22 cellular contexts compared by ENCODE assay signal in genomic region chr7:138513344-138513871, GRCh38. TPM values are rescaled to one million over a fixed set of nuclear protein-coding genes. Genes with fewer than 3 reads are reported as not detected.
DNase-seq lines count a peak whose midpoint lies in the region; ATAC-seq and TF ChIP-seq lines count a peak whose summit lies in the region.
"Had no signal": no experiment of that assay in that cellular context is flagged by ENCODE, and none has a peak within 500 bp of the region (broad histone marks: within the 10 kb centered on the region; RNA-seq: fewer than 3 reads in every experiment).

No MANE protein-coding gene starts in this region.

- H3K9me3 Mint-ChIP-seq in WTC11 = peaks cover 32% of the 10 kb centered on the region
- peaks cover 13% of the 10 kb centered on the region for H3K9me3 Mint-ChIP-seq in glutamatergic neuron (ENCODE audit: unreplicated experiment)
- peaks cover 14% of the 10 kb centered on the region for H3K9me3 Mint-ChIP-seq in neural crest cell

- H3K27ac Mint-ChIP-seq in WTC11 (no peak overlapping the region; the same call in 1 of the 2 replicates), glutamatergic neuron (ENCODE audit: unreplicated experiment) (peak overlapping the region; percentile 18), neural crest cell (ENCODE audit: unreplicated experiment) (peak overlapping the region; percentile 46)

- DNase-seq in WTC11 (ENCODE audit: low spot score) (no peak), glutamatergic neuron (no peak), neural crest cell (ENCODE audit: low read depth, low spot score) (no peak), mesenteric fat pad (ENCODE audit: low spot score) (no peak), amygdala (lab: John Stamatoyannopoulos, UW) (no peak), KBM-7 (no peak)
- DNase-seq: CD4-positive, CD25-positive, alpha-beta regulatory T cell; DMS153; GM23248; Karpas-422; MV-4-11; NCI-H1105 treated with DMSO at 0.1 percent for 48 hours; NCI-H2081; NCI-H2171; NCI-H345; NCI-H524; NCI-H774; NK-92 treated with Interleukin-12 subunit alpha and Interleukin-12 subunit beta, amount 100 ng/mL, for 24 hours had no signal

- POLR2A ChIA-PET in WTC11 (lab: Charles Lee) = no interaction called here

- in situ Hi-C loops in KBM-7 (cut with MboI; ENCODE audit: low pct_unique_long_range_greater_than_20kb, low sequenced_read_pairs) = no loop called here

- H3K27me3 Mint-ChIP-seq in WTC11 (ENCODE audit: low read depth) (no peaks in the 10 kb centered on the region), glutamatergic neuron (ENCODE audit: unreplicated experiment) (peaks cover 13% of the 10 kb centered on the region), neural crest cell (ENCODE audit: low read depth) (no peaks in the 10 kb centered on the region)
- H3K27me3 Mint-ChIP-seq: CD4-positive, CD25-positive, alpha-beta regulatory T cell; IgD-negative memory B cell had no signal

- peaks cover 93% of the 10 kb centered on the region for H3K36me3 Mint-ChIP-seq in WTC11
- peaks cover 26% of the 10 kb centered on the region for H3K36me3 Mint-ChIP-seq in glutamatergic neuron (ENCODE audit: unreplicated experiment)
- H3K36me3 Mint-ChIP-seq in neural crest cell (ENCODE audit: low read depth) = peaks cover 50% of the 10 kb centered on the region

- H3K4me3 Mint-ChIP-seq in WTC11 (no peak overlapping the region), glutamatergic neuron (ENCODE audit: unreplicated experiment) (no peak overlapping the region), neural crest cell (no peak overlapping the region)
- H3K4me3 Mint-ChIP-seq: CD4-positive, CD25-positive, alpha-beta regulatory T cell; IgD-negative memory B cell had no signal

- no peak for TF ChIP-seq CTCF in WTC11 (IDR thresholded peaks at IDR 0.05)
- TF ChIP-seq CTCF in glutamatergic neuron (IDR thresholded peaks at IDR 0.05; ENCODE audit: partially characterized antibody, unreplicated experiment) = no peak
- no peak for TF ChIP-seq CTCF in neural crest cell (conservative IDR thresholded peaks at IDR 0.05)

- CTCF ChIA-PET in WTC11 (lab: Charles Lee) = no interaction called here

- H3K4me1 Mint-ChIP-seq in WTC11 (0 out of 2 replicates have a peak, but pooled peaks cover 5% of the 10 kb centered on the region), glutamatergic neuron (ENCODE audit: low read depth, unreplicated experiment) (peaks cover 3% of the 10 kb centered on the region), neural crest cell (peaks cover 13% of the 10 kb centered on the region)

- no peak; the same call in 1 of the 2 replicates for ATAC-seq in WTC11
- ATAC-seq in HG03520 (IDR thresholded peaks at IDR 0.05; ENCODE audit: unreplicated experiment) = no peak
- ATAC-seq: HCT116, Panc1 had no signal

TF ChIP-seq in WTC11, 78 proteins besides CTCF, POLR2A, EP300 and RAD21:
- no peak for TF ChIP-seq USF1 (CRISPR knock-in tag; IDR thresholded peaks at IDR 0.05)
- TF ChIP-seq ZNF532 (CRISPR knock-in tag; IDR thresholded peaks at IDR 0.05; ENCODE audit: borderline replicate concordance) = no peak
- TF ChIP-seq ZNF263 (CRISPR knock-in tag; IDR thresholded peaks at IDR 0.05; ENCODE audit: low read depth) = no peak
- no peak for TF ChIP-seq USF2 (CRISPR knock-in tag; IDR thresholded peaks at IDR 0.05)
- TF ChIP-seq CDX4 (CRISPR knock-in tag; IDR thresholded peaks at IDR 0.05; ENCODE audit: borderline replicate concordance) = no peak
- TF ChIP-seq NFATC4 (CRISPR knock-in tag; IDR thresholded peaks at IDR 0.05) = peak; percentile 60; the same call in 1 of the 2 replicates
- no peak for TF ChIP-seq ATF1 (CRISPR knock-in tag; IDR thresholded peaks at IDR 0.05)
TF ChIP-seq in WTC11: peak in this region for 1.

RNA-seq across cellular contexts. Expression of gene TRIM24, which starts 53.3 kb away (rescaled TPM):
- total RNA-seq in WTC11 (2021) (103 to 113 TPM (median 104 TPM) in 3 replicates), glutamatergic neuron (ENCODE audit: unreplicated experiment) (85.6 TPM), neural crest cell (93.8 and 94.0 TPM in 2 replicates), mesenteric fat pad (10.5 TPM)
